ENCODE assay signal across 1 cellular context in the genomic region with DNA sequence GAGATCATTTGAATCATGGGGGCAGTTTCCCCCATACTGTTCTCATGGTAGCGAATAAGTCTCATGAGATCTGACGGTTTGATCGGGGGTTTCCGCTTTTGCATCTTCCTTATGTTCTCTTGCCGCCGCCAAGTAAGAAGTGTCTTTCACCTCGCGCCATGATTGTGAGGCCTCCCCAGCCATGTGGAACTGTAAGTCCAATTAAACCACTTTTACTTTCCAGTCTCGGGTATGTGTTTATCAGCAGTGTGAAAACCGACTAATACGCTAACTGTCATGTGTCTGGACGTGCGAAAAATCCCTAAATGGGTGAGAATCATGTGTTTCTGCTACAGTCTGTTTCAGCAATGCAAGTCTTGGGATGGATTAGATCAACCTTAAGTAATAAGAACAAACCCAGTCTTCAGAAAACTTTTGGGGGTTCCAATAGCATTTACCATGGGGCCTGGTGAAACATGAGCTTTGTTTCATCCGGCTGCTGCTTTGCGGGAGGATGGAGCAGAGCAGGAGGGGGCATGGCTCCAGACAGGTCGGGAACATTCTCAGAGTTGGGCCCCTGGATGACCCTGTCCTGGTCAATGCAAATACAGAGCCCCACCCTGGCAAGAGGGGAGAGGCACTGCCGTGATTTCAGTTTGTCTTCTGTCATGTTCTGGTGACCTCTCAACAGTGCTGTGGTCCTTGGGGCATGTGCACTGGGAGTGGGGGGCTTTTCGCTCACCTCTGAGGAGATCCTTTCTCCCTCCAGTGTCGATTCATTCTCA.
TF ChIP-seq lines count a peak whose summit lies in the region.

No MANE protein-coding gene starts in this region.

TF ChIP-seq in GM23338, 12 proteins besides CTCF, POLR2A, EP300 and RAD21 (continued from another document):
- TF ChIP-seq, protein P1, sequence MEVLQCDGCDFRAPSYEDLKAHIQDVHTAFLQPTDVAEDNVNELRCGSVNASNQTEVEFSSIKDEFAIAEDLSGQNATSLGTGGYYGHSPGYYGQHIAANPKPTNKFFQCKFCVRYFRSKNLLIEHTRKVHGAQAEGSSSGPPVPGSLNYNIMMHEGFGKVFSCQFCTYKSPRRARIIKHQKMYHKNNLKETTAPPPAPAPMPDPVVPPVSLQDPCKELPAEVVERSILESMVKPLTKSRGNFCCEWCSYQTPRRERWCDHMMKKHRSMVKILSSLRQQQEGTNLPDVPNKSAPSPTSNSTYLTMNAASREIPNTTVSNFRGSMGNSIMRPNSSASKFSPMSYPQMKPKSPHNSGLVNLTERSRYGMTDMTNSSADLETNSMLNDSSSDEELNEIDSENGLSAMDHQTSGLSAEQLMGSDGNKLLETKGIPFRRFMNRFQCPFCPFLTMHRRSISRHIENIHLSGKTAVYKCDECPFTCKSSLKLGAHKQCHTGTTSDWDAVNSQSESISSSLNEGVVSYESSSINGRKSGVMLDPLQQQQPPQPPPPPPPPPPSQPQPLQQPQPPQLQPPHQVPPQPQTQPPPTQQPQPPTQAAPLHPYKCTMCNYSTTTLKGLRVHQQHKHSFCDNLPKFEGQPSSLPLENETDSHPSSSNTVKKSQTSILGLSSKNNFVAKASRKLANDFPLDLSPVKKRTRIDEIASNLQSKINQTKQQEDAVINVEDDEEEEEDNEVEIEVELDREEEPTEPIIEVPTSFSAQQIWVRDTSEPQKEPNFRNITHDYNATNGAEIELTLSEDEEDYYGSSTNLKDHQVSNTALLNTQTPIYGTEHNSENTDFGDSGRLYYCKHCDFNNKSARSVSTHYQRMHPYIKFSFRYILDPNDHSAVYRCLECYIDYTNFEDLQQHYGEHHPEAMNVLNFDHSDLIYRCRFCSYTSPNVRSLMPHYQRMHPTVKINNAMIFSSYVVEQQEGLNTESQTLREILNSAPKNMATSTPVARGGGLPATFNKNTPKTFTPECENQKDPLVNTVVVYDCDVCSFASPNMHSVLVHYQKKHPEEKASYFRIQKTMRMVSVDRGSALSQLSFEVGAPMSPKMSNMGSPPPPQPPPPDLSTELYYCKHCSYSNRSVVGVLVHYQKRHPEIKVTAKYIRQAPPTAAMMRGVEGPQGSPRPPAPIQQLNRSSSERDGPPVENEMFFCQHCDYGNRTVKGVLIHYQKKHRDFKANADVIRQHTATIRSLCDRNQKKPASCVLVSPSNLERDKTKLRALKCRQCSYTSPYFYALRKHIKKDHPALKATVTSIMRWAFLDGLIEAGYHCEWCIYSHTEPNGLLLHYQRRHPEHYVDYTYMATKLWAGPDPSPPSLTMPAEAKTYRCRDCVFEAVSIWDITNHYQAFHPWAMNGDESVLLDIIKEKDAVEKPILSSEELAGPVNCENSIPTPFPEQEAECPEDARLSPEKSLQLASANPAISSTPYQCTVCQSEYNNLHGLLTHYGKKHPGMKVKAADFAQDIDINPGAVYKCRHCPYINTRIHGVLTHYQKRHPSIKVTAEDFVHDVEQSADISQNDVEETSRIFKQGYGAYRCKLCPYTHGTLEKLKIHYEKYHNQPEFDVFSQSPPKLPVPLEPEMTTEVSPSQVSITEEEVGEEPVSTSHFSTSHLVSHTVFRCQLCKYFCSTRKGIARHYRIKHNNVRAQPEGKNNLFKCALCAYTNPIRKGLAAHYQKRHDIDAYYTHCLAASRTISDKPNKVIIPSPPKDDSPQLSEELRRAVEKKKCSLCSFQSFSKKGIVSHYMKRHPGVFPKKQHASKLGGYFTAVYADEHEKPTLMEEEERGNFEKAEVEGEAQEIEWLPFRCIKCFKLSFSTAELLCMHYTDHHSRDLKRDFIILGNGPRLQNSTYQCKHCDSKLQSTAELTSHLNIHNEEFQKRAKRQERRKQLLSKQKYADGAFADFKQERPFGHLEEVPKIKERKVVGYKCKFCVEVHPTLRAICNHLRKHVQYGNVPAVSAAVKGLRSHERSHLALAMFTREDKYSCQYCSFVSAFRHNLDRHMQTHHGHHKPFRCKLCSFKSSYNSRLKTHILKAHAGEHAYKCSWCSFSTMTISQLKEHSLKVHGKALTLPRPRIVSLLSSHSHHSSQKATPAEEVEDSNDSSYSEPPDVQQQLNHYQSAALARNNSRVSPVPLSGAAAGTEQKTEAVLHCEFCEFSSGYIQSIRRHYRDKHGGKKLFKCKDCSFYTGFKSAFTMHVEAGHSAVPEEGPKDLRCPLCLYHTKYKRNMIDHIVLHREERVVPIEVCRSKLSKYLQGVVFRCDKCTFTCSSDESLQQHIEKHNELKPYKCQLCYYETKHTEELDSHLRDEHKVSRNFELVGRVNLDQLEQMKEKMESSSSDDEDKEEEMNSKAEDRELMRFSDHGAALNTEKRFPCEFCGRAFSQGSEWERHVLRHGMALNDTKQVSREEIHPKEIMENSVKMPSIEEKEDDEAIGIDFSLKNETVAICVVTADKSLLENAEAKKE (CRISPR knock-in tag; IDR thresholded peaks at IDR 0.05) = no peak
- TF ChIP-seq POLR2AphosphoS5 (IDR thresholded peaks at IDR 0.05; ENCODE audit: low read depth) = no peak
- TF ChIP-seq ZNF331 (CRISPR knock-in tag; IDR thresholded peaks at IDR 0.05; ENCODE audit: low read depth) = no peak
- TF ChIP-seq, protein P2, sequence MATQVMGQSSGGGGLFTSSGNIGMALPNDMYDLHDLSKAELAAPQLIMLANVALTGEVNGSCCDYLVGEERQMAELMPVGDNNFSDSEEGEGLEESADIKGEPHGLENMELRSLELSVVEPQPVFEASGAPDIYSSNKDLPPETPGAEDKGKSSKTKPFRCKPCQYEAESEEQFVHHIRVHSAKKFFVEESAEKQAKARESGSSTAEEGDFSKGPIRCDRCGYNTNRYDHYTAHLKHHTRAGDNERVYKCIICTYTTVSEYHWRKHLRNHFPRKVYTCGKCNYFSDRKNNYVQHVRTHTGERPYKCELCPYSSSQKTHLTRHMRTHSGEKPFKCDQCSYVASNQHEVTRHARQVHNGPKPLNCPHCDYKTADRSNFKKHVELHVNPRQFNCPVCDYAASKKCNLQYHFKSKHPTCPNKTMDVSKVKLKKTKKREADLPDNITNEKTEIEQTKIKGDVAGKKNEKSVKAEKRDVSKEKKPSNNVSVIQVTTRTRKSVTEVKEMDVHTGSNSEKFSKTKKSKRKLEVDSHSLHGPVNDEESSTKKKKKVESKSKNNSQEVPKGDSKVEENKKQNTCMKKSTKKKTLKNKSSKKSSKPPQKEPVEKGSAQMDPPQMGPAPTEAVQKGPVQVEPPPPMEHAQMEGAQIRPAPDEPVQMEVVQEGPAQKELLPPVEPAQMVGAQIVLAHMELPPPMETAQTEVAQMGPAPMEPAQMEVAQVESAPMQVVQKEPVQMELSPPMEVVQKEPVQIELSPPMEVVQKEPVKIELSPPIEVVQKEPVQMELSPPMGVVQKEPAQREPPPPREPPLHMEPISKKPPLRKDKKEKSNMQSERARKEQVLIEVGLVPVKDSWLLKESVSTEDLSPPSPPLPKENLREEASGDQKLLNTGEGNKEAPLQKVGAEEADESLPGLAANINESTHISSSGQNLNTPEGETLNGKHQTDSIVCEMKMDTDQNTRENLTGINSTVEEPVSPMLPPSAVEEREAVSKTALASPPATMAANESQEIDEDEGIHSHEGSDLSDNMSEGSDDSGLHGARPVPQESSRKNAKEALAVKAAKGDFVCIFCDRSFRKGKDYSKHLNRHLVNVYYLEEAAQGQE (IDR thresholded peaks at IDR 0.05; ENCODE audit: unreplicated experiment) = no peak
